Comparison of ENCODE assay signal across 8 cellular contexts in the genomic region with DNA sequence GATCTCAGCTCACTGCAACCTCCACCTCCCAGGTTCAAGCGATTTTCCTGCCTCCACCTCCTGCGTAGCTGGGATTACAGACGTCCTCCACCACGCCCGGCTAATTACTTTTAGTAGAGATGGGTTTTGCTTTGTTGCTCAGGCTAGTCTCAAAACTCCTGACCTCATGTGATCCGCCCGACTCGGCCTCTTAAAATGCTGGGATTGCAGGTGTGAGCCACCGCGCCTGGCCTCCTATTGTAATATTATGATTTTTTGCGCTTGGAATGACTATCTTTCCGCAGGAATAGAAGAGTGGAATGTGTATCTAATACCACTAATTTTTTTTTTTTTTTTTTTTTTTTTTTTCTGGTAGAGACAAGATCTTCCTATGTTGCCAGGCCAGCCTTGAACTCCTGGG. TPM values are rescaled to one million over a fixed set of nuclear protein-coding genes. Genes with fewer than 3 reads are reported as not detected.
DNase-seq lines count a peak whose midpoint lies in the region; ATAC-seq and TF ChIP-seq lines count a peak whose summit lies in the region.
"Had no signal": no experiment of that assay in that cellular context is flagged by ENCODE, and none has a peak within 500 bp of the region (broad histone marks: within the 10 kb centered on the region; RNA-seq: fewer than 3 reads in every experiment).

No MANE protein-coding gene starts in this region.

- H3K27ac Mint-ChIP-seq in T-cell = peak overlapping the region in 1 of 2 donors; percentile 67

- peaks cover 72% of the 10 kb centered on the region for H3K79me2 ChIP-seq in GM23248 (ENCODE audit: insufficient read depth)

- peaks cover 8% of the 10 kb centered on the region for H3F3A ChIP-seq in GM23248 (ENCODE audit: insufficient read depth)

- H3K36me3 Mint-ChIP-seq in T-cell = peaks cover 3% of the 10 kb centered on the region

- ATAC-seq in T-cell (replicated peaks in 1 of 4) = no peak
- no peak for ATAC-seq in HG02852 (IDR thresholded peaks at IDR 0.05; ENCODE audit: unreplicated experiment)

- H3K27ac ChIP-seq in GM23248 = peak overlapping the region; percentile 92

- in situ Hi-C loops in GM23248 (cut with MboI) = no loop called here
- in situ Hi-C loops in G401 (cut with HindIII; ENCODE audit: low sequenced_read_pairs) = no loop called here

- H3K4me1 Mint-ChIP-seq in T-cell = peaks cover 49 to 55% (median 51%) of the 10 kb centered on the region in 3 donors

- 0 out of 2 replicates have a peak, but pooled peaks cover 4% of the 10 kb centered on the region for H4K20me1 ChIP-seq in GM23248 (ENCODE audit: insufficient read depth)

- no peaks in the 10 kb centered on the region for H3K9me3 ChIP-seq in GM23248 (ENCODE audit: low read depth)

- no peak for DNase-seq in GM23248
- DNase-seq in T-cell = no peak
- DNase-seq in fibroblast of pulmonary artery (ENCODE audit: low read depth) = no peak
- DNase-seq in skeletal muscle cell (ENCODE audit: low read depth) = no peak
- no peak for DNase-seq in NCI-H1048 (lab: John Stamatoyannopoulos, UW)
- no peak for DNase-seq in G401 (ENCODE audit: low spot score)
- DNase-seq: hypothalamus had no signal

- no peaks in the 10 kb centered on the region for H3K27me3 ChIP-seq in GM23248 (replicated peaks; ENCODE audit: insufficient read depth)

- POLR2A ChIA-PET in T-cell (lab: Charles Lee) = interaction anchor here (0.5 to 1.6 kb wide), 7 partner anchors 9 to 77 kb away, joined by 3 to 5 read pairs (median 3); no protein-coding TSS in a partner anchor

- H3K27me3 Mint-ChIP-seq in T-cell = no peaks in the 10 kb centered on the region

- CTCF ChIA-PET in T-cell (lab: Charles Lee) = interaction anchor here (0.6 to 2.1 kb wide), 13 partner anchors 9 to 412 kb away, joined by 3 to 8 read pairs (median 3); no protein-coding TSS in a partner anchor

- peak overlapping the region; percentile 78 for H3K4me2 ChIP-seq in GM23248 (ENCODE audit: unreplicated experiment)

- peak overlapping the region; percentile 72 to 88 (median 79) for H3K4me3 Mint-ChIP-seq in T-cell

- H3K4me1 ChIP-seq in GM23248 (ENCODE audit: insufficient read depth) = peaks cover 32% of the 10 kb centered on the region

- peak overlapping the region; percentile 99 for H3K9ac ChIP-seq in GM23248

- 92% methylated on average over 12 of the region's 12 CpGs for WGBS in GM23248 (ENCODE audit: low coverage in 1 of 2, low lambda C conversion rate in 2 of 2, missing lambda C conversion rate in 2 of 2), 2 experiments

- H3K9me2 ChIP-seq in GM23248 (ENCODE audit: insufficient read depth) = no peaks in the 10 kb centered on the region

- no peak for TF ChIP-seq CTCF in fibroblast of pulmonary artery (IDR thresholded peaks at IDR 0.05; ENCODE audit: low read length, missing control alignments)

- no peaks in the 10 kb centered on the region for H3K36me3 ChIP-seq in GM23248 (ENCODE audit: low read depth)

- no peak overlapping the region for H2AFZ ChIP-seq in GM23248

- H3K9me3 Mint-ChIP-seq in T-cell = no peaks in the 10 kb centered on the region

- H3K4me3 ChIP-seq in GM23248 (peak overlapping the region; percentile 93), fibroblast of pulmonary artery (replicated peaks; ENCODE audit: low read depth, low read length) (peak overlapping the region; percentile 80), skeletal muscle cell (ENCODE audit: low read depth, low read length) (peak overlapping the region; percentile 96)

RNA-seq across cellular contexts. Expression of gene ARL8B, which starts 1.8 kb away (rescaled TPM):
- 47.2 and 57.3 TPM in 2 replicates for total RNA-seq in GM23248 (2014; rRNA removed; shearing (Covaris generic))
- polyA plus RNA-seq in GM23248 (2016; fragmentation: Nextera tagmentation; extraction: Ambion mirVana) = 72.0 and 72.9 TPM in 2 replicates
- 10 to 100 TPM; 40.6 to 52.6 (median 48.3) TPM for total RNA-seq in T-cell
- 78.2 and 121 TPM in 2 replicates for total RNA-seq in G401 (2014; rRNA removed; shearing (Covaris generic))
